Comparison of ENCODE assay signal across 1 cellular context in genomic region chr3:141235661-141236171, GRCh38.
A peak's percentile ranks its signal among the peaks of the same experiment; 100 is the strongest.
TF ChIP-seq lines count a peak whose summit lies in the region.

No MANE protein-coding gene starts in this region.

TF ChIP-seq in HepG2, 621 proteins besides CTCF, POLR2A, EP300 and RAD21 (continued from another document and continues in another):
- 0 out of 2 replicates have a peak, but pooled peaks have one; percentile 26 for TF ChIP-seq ZGPAT (CRISPR knock-in tag; IDR thresholded peaks at IDR 0.05)
- no peak for TF ChIP-seq NR1H2 (CRISPR knock-in tag; IDR thresholded peaks at IDR 0.05; ENCODE audit: borderline replicate concordance, low read depth)
- 0 out of 2 replicates have a peak, but pooled peaks have one; percentile 52 for TF ChIP-seq SRF (IDR thresholded peaks at IDR 0.05; ENCODE audit: low read depth, low read length)
- TF ChIP-seq ZNF781 (CRISPR knock-in tag; IDR thresholded peaks at IDR 0.05; ENCODE audit: borderline replicate concordance, not compliant biosample characterization): no peak
- TF ChIP-seq RCOR2 (CRISPR knock-in tag; IDR thresholded peaks at IDR 0.05): peak; percentile 68; the same call in 1 of the 2 replicates
- TF ChIP-seq SOX5 (CRISPR knock-in tag; IDR thresholded peaks at IDR 0.05; ENCODE audit: borderline replicate concordance): peak; percentile 34; the same call in 1 of the 2 replicates
- no peak for TF ChIP-seq NONO (IDR thresholded peaks at IDR 0.05)
- 0 out of 2 replicates have a peak, but pooled peaks have one; percentile 14 for TF ChIP-seq NONO (CRISPR knock-in tag; conservative IDR thresholded peaks at IDR 0.05)
- TF ChIP-seq HIVEP1 (CRISPR knock-in tag; IDR thresholded peaks at IDR 0.05): peak; percentile 69
- TF ChIP-seq HINFP (CRISPR knock-in tag; IDR thresholded peaks at IDR 0.05; ENCODE audit: low read depth): no peak
- TF ChIP-seq GZF1 (CRISPR knock-in tag; IDR thresholded peaks at IDR 0.05): no peak
- peak; percentile 62 for TF ChIP-seq ZEB1 (IDR thresholded peaks at IDR 0.05; ENCODE audit: insufficient replicate concordance, low read depth)
- no peak for TF ChIP-seq DPF2 (CRISPR knock-in tag; IDR thresholded peaks at IDR 0.05; ENCODE audit: borderline replicate concordance, low read depth)
- peak; percentile 75; the same call in 1 of the 2 replicates for TF ChIP-seq ZNF124 (CRISPR knock-in tag; IDR thresholded peaks at IDR 0.05)
- TF ChIP-seq ZNF629 (CRISPR knock-in tag; conservative IDR thresholded peaks at IDR 0.05): peak; percentile 50; the same call in 1 of the 2 replicates
- TF ChIP-seq ZFY (CRISPR knock-in tag; IDR thresholded peaks at IDR 0.05): peak; percentile 62
- no peak for TF ChIP-seq ZNF83 (CRISPR knock-in tag; IDR thresholded peaks at IDR 0.05; ENCODE audit: borderline replicate concordance)
- TF ChIP-seq ARNT (IDR thresholded peaks at IDR 0.05): no peak
- TF ChIP-seq ASH2L (IDR thresholded peaks at IDR 0.05; ENCODE audit: insufficient read length, low read depth, low read length): peak; percentile 54
- peak; percentile 50; the same call in 1 of the 2 replicates for TF ChIP-seq ZMYM2 (CRISPR knock-in tag; IDR thresholded peaks at IDR 0.05)
- 0 out of 2 replicates have a peak, but pooled peaks have one; percentile 61 for TF ChIP-seq E2F5 (CRISPR knock-in tag; conservative IDR thresholded peaks at IDR 0.05)
- TF ChIP-seq HMG20B (CRISPR knock-in tag; conservative IDR thresholded peaks at IDR 0.05): no peak
- TF ChIP-seq GATAD2A (CRISPR knock-in tag; IDR thresholded peaks at IDR 0.05): peak; percentile 51; the same call in 1 of the 2 replicates
- no peak for TF ChIP-seq JUND (CRISPR knock-in tag; IDR thresholded peaks at IDR 0.05)
- TF ChIP-seq FOXJ3 (CRISPR knock-in tag; IDR thresholded peaks at IDR 0.05; ENCODE audit: borderline replicate concordance): peak; percentile 79; the same call in 1 of the 2 replicates
- no peak; the same call in 1 of the 2 replicates for TF ChIP-seq SP4 (CRISPR knock-in tag; IDR thresholded peaks at IDR 0.05)
- 0 out of 2 replicates have a peak, but pooled peaks have one; percentile 14 for TF ChIP-seq ZNF441 (CRISPR knock-in tag; IDR thresholded peaks at IDR 0.05; ENCODE audit: borderline replicate concordance)
- TF ChIP-seq ZFX (CRISPR knock-in tag; IDR thresholded peaks at IDR 0.05; ENCODE audit: low read depth): peak; percentile 65; the same call in 1 of the 2 replicates
- 0 out of 2 replicates have a peak, but pooled peaks have one; percentile 31 for TF ChIP-seq HOMEZ (CRISPR knock-in tag; IDR thresholded peaks at IDR 0.05; ENCODE audit: low read depth)
- TF ChIP-seq SCMH1 (CRISPR knock-in tag; IDR thresholded peaks at IDR 0.05; ENCODE audit: borderline replicate concordance): no peak
- no peak for TF ChIP-seq HHEX (CRISPR knock-in tag; IDR thresholded peaks at IDR 0.05)
- peak; percentile 46 to 73; a peak in 3 of 4 replicates for TF ChIP-seq HMGXB4 (CRISPR knock-in tag; IDR thresholded peaks at IDR 0.05; ENCODE audit: borderline replicate concordance in 1 of 2, low read depth in 1 of 2)
- peak; percentile 98 for TF ChIP-seq HNF1B (CRISPR knock-in tag; IDR thresholded peaks at IDR 0.05)
- TF ChIP-seq ATF2 (CRISPR knock-in tag; IDR thresholded peaks at IDR 0.05): peak; percentile 54; the same call in 1 of the 2 replicates
- TF ChIP-seq MED1 (CRISPR knock-in tag; IDR thresholded peaks at IDR 0.05): peak; percentile 48
- TF ChIP-seq MLX (CRISPR knock-in tag; IDR thresholded peaks at IDR 0.05): peak; percentile 63; the same call in 1 of the 2 replicates
- no peak for TF ChIP-seq KDM1A (CRISPR knock-in tag; IDR thresholded peaks at IDR 0.05)
- TF ChIP-seq ZNF770 (CRISPR knock-in tag; IDR thresholded peaks at IDR 0.05): 0 out of 2 replicates have a peak, but pooled peaks have one; percentile 43
- TF ChIP-seq ZBTB33 (CRISPR knock-in tag; IDR thresholded peaks at IDR 0.05): 0 out of 2 replicates have a peak, but pooled peaks have one; percentile 30
- peak; percentile 30; the same call in 1 of the 2 replicates for TF ChIP-seq ARNTL (CRISPR knock-in tag; IDR thresholded peaks at IDR 0.05)
- TF ChIP-seq NR2F1 (CRISPR knock-in tag; IDR thresholded peaks at IDR 0.05): no peak
- peak; percentile 57; the same call in 1 of the 2 replicates for TF ChIP-seq MTA1 (CRISPR knock-in tag; IDR thresholded peaks at IDR 0.05; ENCODE audit: borderline replicate concordance)
- peak; percentile 53; the same call in 1 of the 2 replicates for TF ChIP-seq FOXO1 (CRISPR knock-in tag; IDR thresholded peaks at IDR 0.05)
- peak; percentile 42; the same call in 1 of the 2 replicates for TF ChIP-seq ZNF331 (CRISPR knock-in tag; IDR thresholded peaks at IDR 0.05)
- no peak for TF ChIP-seq ZBTB37 (CRISPR knock-in tag; IDR thresholded peaks at IDR 0.05)
- no peak for TF ChIP-seq NKX3-1 (CRISPR knock-in tag; IDR thresholded peaks at IDR 0.05)
- peak; percentile 43; the same call in 1 of the 2 replicates for TF ChIP-seq PITX1 (CRISPR knock-in tag; IDR thresholded peaks at IDR 0.05)
- TF ChIP-seq PHF5A (CRISPR knock-in tag; IDR thresholded peaks at IDR 0.05; ENCODE audit: low read depth, unreplicated experiment): no peak
